ENCODE assay signal across 16 cellular contexts in genomic region chr10:102985811-102986210, GRCh38.
DNase-seq lines count a peak whose midpoint lies in the region; ATAC-seq and TF ChIP-seq lines count a peak whose summit lies in the region.
"Had no signal": no experiment of that assay in that cellular context is flagged by ENCODE, and none has a peak within 500 bp of the region (broad histone marks: within the 10 kb centered on the region; RNA-seq: fewer than 3 reads in every experiment).

No MANE protein-coding gene starts in this region.

- peak; percentile 32 for ATAC-seq in left lobe of liver
- ATAC-seq in GM21423 (IDR thresholded peaks at IDR 0.05; ENCODE audit: unreplicated experiment): no peak
- no peak for ATAC-seq in stimulated activated naive CD8-positive, alpha-beta T cell treated with anti-CD3 and anti-CD28 coated beads, Interleukin-15, Interleukin-2, amounts not matched to agents 100 U/mL and 50 U/mL, for 24 hours
- ATAC-seq: GM23338 had no signal

- H3K9ac ChIP-seq in mammary epithelial cell (ENCODE audit: insufficient read depth, low read length): no peak overlapping the region

- H3K9me3 ChIP-seq in mammary epithelial cell (replicated peaks; ENCODE audit: insufficient read depth, low read length): no peaks in the 10 kb centered on the region
- H3K9me3 ChIP-seq in adrenal gland (replicated peaks in 1 of 3): no peaks in the 10 kb centered on the region
- H3K9me3 ChIP-seq: BE2C had no signal

- intact Hi-C loops in mammary epithelial cell (cut with micrococcal nuclease): no loop called here
- intact Hi-C loops in MCF 10A (cut with micrococcal nuclease): no loop called here
- intact Hi-C loops in adrenal gland (cut with DNase I): no loop called here

- no peaks in the 10 kb centered on the region for H3K27me3 ChIP-seq in mammary epithelial cell (ENCODE audit: insufficient read depth, low read length)
- no peaks in the 10 kb centered on the region for H3K27me3 ChIP-seq in adrenal gland
- H3K27me3 ChIP-seq: BE2C had no signal

- CTCF ChIA-PET in mammary epithelial cell (lab: Charles Lee; ENCODE audit: low non-redundant PET): no interaction called here
- CTCF ChIA-PET in MCF 10A (lab: Yijun Ruan, JAX): interaction anchor here (0.7 to 1.1 kb wide), 2 partner anchors 69 to 81 kb away, joined by 3 to 4 read pairs; no protein-coding TSS in a partner anchor

- H3K4me3 ChIP-seq in mammary epithelial cell (replicated peaks in 1 of 3; ENCODE audit: insufficient read depth in 1 of 3, low read depth in 2 of 3, low read length in 3 of 3): no peak overlapping the region
- no peak overlapping the region for H3K4me3 ChIP-seq in adrenal gland
- H3K4me3 ChIP-seq: GM23338 had no signal

- BruUV-seq in mammary epithelial cell (replicated peaks; lab: Mats Ljungman, UMichigan): no TSS peak
- BruUV-seq in MCF 10A (replicated peaks; lab: Mats Ljungman, UMichigan): no TSS peak

- no peaks in the 10 kb centered on the region for H3K9me3 Mint-ChIP-seq in MCF 10A (ENCODE audit: unreplicated experiment)
- H3K9me3 Mint-ChIP-seq: CD4-positive, alpha-beta memory T cell; GM23338 had no signal

- H3K27me3 Mint-ChIP-seq in MCF 10A (ENCODE audit: insufficient read depth, unreplicated experiment): no peaks in the 10 kb centered on the region
- H3K27me3 Mint-ChIP-seq: CD4-positive, alpha-beta memory T cell had no signal

- DNase-seq in mammary epithelial cell (peak; percentile 25), MCF 10A (ENCODE audit: unreplicated experiment) (no peak), adrenal gland (no peak), left lobe of liver (ENCODE audit: low spot score) (no peak), MV-4-11 (lab: John Stamatoyannopoulos, UW) (no peak)
- DNase-seq in stimulated activated naive CD8-positive, alpha-beta T cell treated with anti-CD3 and anti-CD28 coated beads, Interleukin-15, Interleukin-2, amounts not matched to agents 100 U/mL and 50 U/mL, for 24 hours: no peak
- DNase-seq: BE2C; CD4-positive, alpha-beta memory T cell; COR-L47; DMS153; DMS79 treated with DMSO at 0.1 percent for 48 hours; EL; H7 had no signal

- H3K36me3 ChIP-seq in mammary epithelial cell (ENCODE audit: insufficient read depth, low read length) (no peaks in the 10 kb centered on the region), adrenal gland (replicated peaks in 1 of 2) (no peaks in the 10 kb centered on the region)
- H3K36me3 ChIP-seq: BE2C had no signal

- WGBS in mammary epithelial cell (ENCODE audit: low coverage, missing lambda C conversion rate): 83% methylated on average over 1 of the region's 1 CpG
- WGBS in adrenal gland, 4 donors: 60 to 75% (median 63%) methylated on average over 1 of the region's 1 CpG

- no peak for TF ChIP-seq CTCF in mammary epithelial cell (conservative IDR thresholded peaks at IDR 0.05 in 1 of 2, IDR thresholded peaks at IDR 0.05 in 1 of 2; ENCODE audit: extremely low read depth in 1 of 2, insufficient read depth in 1 of 2, low read depth in 1 of 2, low read length in 2 of 2)
- no peak for TF ChIP-seq CTCF in MCF 10A (IDR thresholded peaks at IDR 0.05; ENCODE audit: unreplicated experiment)
- no peak for TF ChIP-seq CTCF in adrenal gland (IDR thresholded peaks at IDR 0.05)

- no peaks in the 10 kb centered on the region for H3K79me2 ChIP-seq in mammary epithelial cell (ENCODE audit: insufficient read depth, low read length)

- H3K4me1 Mint-ChIP-seq in MCF 10A (ENCODE audit: insufficient read depth, unreplicated experiment): no peaks in the 10 kb centered on the region
- H3K4me1 Mint-ChIP-seq: GM23338 had no signal

- H2AFZ ChIP-seq in mammary epithelial cell (ENCODE audit: low read depth, low read length): no peak overlapping the region
- H2AFZ ChIP-seq: GM23338 had no signal

- no peak overlapping the region for H3K4me3 Mint-ChIP-seq in MCF 10A (ENCODE audit: unreplicated experiment)
- H3K4me3 Mint-ChIP-seq: CD4-positive, alpha-beta memory T cell; GM23338 had no signal

- H3K4me1 ChIP-seq in mammary epithelial cell (ENCODE audit: insufficient read depth, low read length) (no peaks in the 10 kb centered on the region), adrenal gland (replicated peaks in 1 of 2) (peaks cover 18 to 40% of the 10 kb centered on the region in 2 donors)
- H3K4me1 ChIP-seq: BE2C had no signal

- dilution Hi-C loops in mammary epithelial cell (cut with HindIII; ENCODE audit: low sequenced_read_pairs): no loop called here

- no peaks in the 10 kb centered on the region for H4K20me1 ChIP-seq in mammary epithelial cell (ENCODE audit: insufficient read depth, low read length)

- no peaks in the 10 kb centered on the region for H3K36me3 Mint-ChIP-seq in MCF 10A (ENCODE audit: insufficient read depth, unreplicated experiment)

- H3K4me2 ChIP-seq in mammary epithelial cell (ENCODE audit: insufficient read depth, low read depth, low read length): no peak overlapping the region
- H3K4me2 ChIP-seq: GM23338 had no signal

- in situ Hi-C loops in mammary epithelial cell (cut with MboI; ENCODE audit: low sequenced_read_pairs in 2 of 2): no loop called here

- no peak overlapping the region for H3K27ac ChIP-seq in mammary epithelial cell (ENCODE audit: insufficient read depth, low read depth, low read length)
- peak overlapping the region in 3 of 5 donors; percentile 33 to 66 (median 63) for H3K27ac ChIP-seq in adrenal gland
- H3K27ac ChIP-seq: C4-2B had no signal

- POLR2A ChIA-PET in MCF 10A (lab: Yijun Ruan, JAX): interaction anchor here (0.6 to 1.7 kb wide), 8 partner anchors 9 to 68 kb away, joined by 3 to 5 read pairs (median 3); partner anchors contain the start of gene CNNM2

- TF ChIP-seq POLR2A in adrenal gland (IDR thresholded peaks at IDR 0.05): no peak

- H3K27ac Mint-ChIP-seq in MCF 10A (ENCODE audit: low read depth, unreplicated experiment): no peak overlapping the region
- H3K27ac Mint-ChIP-seq: GM23338 had no signal
